In genomic region chr9:3842839-3843238, GRCh38 we compare ENCODE assay signal across 15 cellular contexts.
"Had no signal": no experiment of that assay in that cellular context is flagged by ENCODE, and none has a peak within 500 bp of the region (broad histone marks: within the 10 kb centered on the region; RNA-seq: fewer than 3 reads in every experiment).

No MANE protein-coding gene starts in this region.

- H3K27ac ChIP-seq: esophagus squamous epithelium, gastrocnemius medialis, psoas muscle, spleen, tibial nerve, vagina had no signal

- DNase-seq: activated effector memory CD4-positive, alpha-beta T cell treated with anti-CD3 and anti-CD28 coated beads, Interleukin-2, amount 50 U/mL, for 16 hours; activated T-cell treated with anti-CD3 and anti-CD28 coated beads, Interleukin-2, amount 50 U/mL, for 1 hour; esophagus squamous epithelium; gastrocnemius medialis; kidney; left ventricle myocardium superior; mesenchymal stem cell; psoas muscle; spleen; stimulated activated CD4-positive, alpha-beta T cell treated with anti-CD3 and anti-CD28 coated beads, Interleukin-1b, Interleukin-23, amount 100 ng/mL, for 48 hours; stimulated activated naive B cell treated with anti-CD40 and anti-IgM and Interleukin-4, amounts not matched to agents 10 μg/mL and 1 μg/mL and 100 μg/mL, for 72 hours had no signal

- H3K36me3 ChIP-seq: esophagus squamous epithelium, gastrocnemius medialis, spleen, vagina had no signal

- H3K9me3 ChIP-seq: esophagus squamous epithelium, gastrocnemius medialis, psoas muscle, spleen, tibial nerve, vagina had no signal

- FAIRE-seq: colon, kidney, TTC549 had no signal

- H3K4me3 ChIP-seq: esophagus squamous epithelium, gastrocnemius medialis, psoas muscle, spleen, tibial nerve, vagina had no signal

- H3K27me3 ChIP-seq: esophagus squamous epithelium, gastrocnemius medialis, spleen, tibial nerve, vagina had no signal

- H3K4me1 ChIP-seq: gastrocnemius medialis, psoas muscle, spleen, tibial nerve, vagina had no signal
